Comparison of ENCODE assay signal across 17 cellular contexts in the genomic region with DNA sequence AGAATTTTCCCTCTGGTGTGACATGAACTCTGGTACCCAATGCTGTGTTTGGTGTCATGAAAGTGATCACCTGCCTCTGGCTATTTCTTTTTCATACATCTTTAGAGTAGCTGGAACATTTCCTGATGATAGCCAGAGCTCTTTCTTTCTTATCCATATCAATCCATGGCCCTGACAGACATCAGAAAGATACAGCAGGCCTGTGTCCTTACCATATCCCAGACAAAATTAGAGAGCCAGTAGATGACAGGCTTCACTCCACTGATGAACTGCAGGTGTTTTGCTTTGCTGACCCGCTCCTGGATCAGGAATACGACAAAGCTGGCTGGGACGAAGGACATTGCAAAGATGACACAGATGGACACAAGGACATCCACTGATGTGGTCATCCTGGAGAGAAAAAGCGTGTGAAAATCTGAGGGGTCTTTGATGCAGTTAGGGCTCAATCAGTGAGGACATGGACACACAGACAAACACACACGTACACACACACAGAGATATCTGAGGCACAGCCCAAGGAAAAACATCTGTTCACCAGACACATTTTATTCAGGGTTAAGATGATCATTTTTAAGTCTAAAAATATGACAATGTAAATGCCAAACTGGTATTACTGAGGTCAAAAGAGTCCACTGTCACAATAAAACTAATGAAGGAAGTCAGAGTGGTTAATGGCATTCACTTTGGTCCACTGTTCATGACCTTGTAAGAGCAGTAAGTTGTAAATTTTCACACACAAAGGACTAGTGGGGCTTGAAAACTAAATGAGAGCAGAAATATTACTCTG. TPM values are rescaled to one million over a fixed set of nuclear protein-coding genes. Genes with fewer than 3 reads are reported as not detected.
A peak's percentile ranks its signal among the peaks of the same experiment; 100 is the strongest.
DNase-seq lines count a peak whose midpoint lies in the region; ATAC-seq and TF ChIP-seq lines count a peak whose summit lies in the region.
"Had no signal": no experiment of that assay in that cellular context is flagged by ENCODE, and none has a peak within 500 bp of the region (broad histone marks: within the 10 kb centered on the region; RNA-seq: fewer than 3 reads in every experiment).

No MANE protein-coding gene starts in this region.

- 36 to 38% (median 37%) methylated on average over 5 of the region's 5 CpGs for WGBS in adrenal gland, 4 donors

- no peak for ATAC-seq in HG03095 (IDR thresholded peaks at IDR 0.05; ENCODE audit: unreplicated experiment)
- ATAC-seq: A549; CD8-positive, alpha-beta T cell; HepG2 had no signal

- H3K9me3 Mint-ChIP-seq in glutamatergic neuron (ENCODE audit: unreplicated experiment) = peaks cover 17% of the 10 kb centered on the region
- H3K9me3 Mint-ChIP-seq: CD14-positive monocyte; CD8-positive, alpha-beta T cell; H9 had no signal

- intact Hi-C loops in adrenal gland (cut with DNase I) = no loop called here

- TF ChIP-seq CTCF in adrenal gland (IDR thresholded peaks at IDR 0.05) (no peak), glutamatergic neuron (IDR thresholded peaks at IDR 0.05; ENCODE audit: partially characterized antibody, unreplicated experiment) (no peak), osteoblast (IDR thresholded peaks at IDR 0.05; ENCODE audit: extremely low read depth, low read depth, low read length) (no peak)

- peak overlapping the region in 4 of 5 donors; percentile 17 to 70 (median 44) for H3K27ac ChIP-seq in adrenal gland
- no peak overlapping the region for H3K27ac ChIP-seq in osteoblast (ENCODE audit: low read depth, low read length)
- H3K27ac ChIP-seq: A549 had no signal

- no peaks in the 10 kb centered on the region for H3K27me3 ChIP-seq in adrenal gland
- no peaks in the 10 kb centered on the region for H3K27me3 ChIP-seq in osteoblast (ENCODE audit: insufficient read depth, low read length)

- H3K9me3 ChIP-seq in adrenal gland (replicated peaks in 1 of 3) (no peaks in the 10 kb centered on the region), osteoblast (ENCODE audit: low read depth, low read length) (no peaks in the 10 kb centered on the region)
- H3K9me3 ChIP-seq: A549 had no signal

- DNase-seq in SK-N-DZ (ENCODE audit: low spot score) (peak; percentile 89), adrenal gland (no peak), glutamatergic neuron (no peak), osteoblast (ENCODE audit: insufficient read length, low spot score, missing footprints) (peak; percentile 36), NCI-H1417 (lab: John Stamatoyannopoulos, UW) (no peak)
- DNase-seq in activated CD8-positive, alpha-beta memory T cell treated with anti-CD3 and anti-CD28 coated beads for 24 hours = no peak
- DNase-seq: CD8-positive, alpha-beta T cell; COR-L47; DMS153; DMS79 treated with DMSO at 0.1 percent for 48 hours; EL; GOT3; H9 had no signal

- H2AFZ ChIP-seq in osteoblast (ENCODE audit: low read length) = no peak overlapping the region

- no peak overlapping the region for H3K4me2 ChIP-seq in osteoblast (ENCODE audit: insufficient read depth, low read length)
- H3K4me2 ChIP-seq: A549 had no signal

- H3K79me2 ChIP-seq in osteoblast (ENCODE audit: insufficient read depth, low read length) = no peaks in the 10 kb centered on the region

- peaks cover 4% of the 10 kb centered on the region for H3K36me3 Mint-ChIP-seq in glutamatergic neuron (ENCODE audit: unreplicated experiment)

- H3K36me3 ChIP-seq in adrenal gland (replicated peaks in 1 of 2) (peaks cover 0 to 96% of the 10 kb centered on the region in 2 donors), osteoblast (ENCODE audit: insufficient read depth, low read length) (peaks cover 36% of the 10 kb centered on the region)

- no peak overlapping the region for H3K4me3 ChIP-seq in adrenal gland
- no peak overlapping the region for H3K4me3 ChIP-seq in osteoblast (ENCODE audit: insufficient read depth, low read length)
- H3K4me3 ChIP-seq: A549 had no signal

- H3K4me1 ChIP-seq in adrenal gland (replicated peaks in 1 of 2) (peaks cover 0 to 74% of the 10 kb centered on the region in 2 donors), osteoblast (ENCODE audit: insufficient read depth, low read length) (no peaks in the 10 kb centered on the region)
- H3K4me1 ChIP-seq: A549 had no signal

- no peaks in the 10 kb centered on the region for H3K4me1 Mint-ChIP-seq in glutamatergic neuron (ENCODE audit: low read depth, unreplicated experiment)
- H3K4me1 Mint-ChIP-seq: H9 had no signal

- H4K20me1 ChIP-seq in osteoblast (ENCODE audit: insufficient read depth, low read length) = no peaks in the 10 kb centered on the region

- H3K27me3 Mint-ChIP-seq in glutamatergic neuron (ENCODE audit: unreplicated experiment) = peaks cover 5% of the 10 kb centered on the region

- H3K4me3 Mint-ChIP-seq in glutamatergic neuron (ENCODE audit: unreplicated experiment) = no peak overlapping the region
- H3K4me3 Mint-ChIP-seq: CD14-positive monocyte; CD8-positive, alpha-beta T cell; H9 had no signal

- H3K27ac Mint-ChIP-seq in glutamatergic neuron (ENCODE audit: unreplicated experiment) = peak overlapping the region; percentile 7
- H3K27ac Mint-ChIP-seq: CD8-positive, alpha-beta T cell; H9 had no signal

- TF ChIP-seq POLR2A in adrenal gland (IDR thresholded peaks at IDR 0.05) = no peak

RNA-seq across cellular contexts. Expression of a gene that starts 34.5 kb away (rescaled TPM):
- polyA plus RNA-seq in SK-N-DZ (2014; cell fraction: cytosol; rRNA removed) = 4.9 and 5.1 TPM in 2 replicates
- polyA plus RNA-seq in SK-N-DZ (2014; cell fraction: nucleus; rRNA removed) = 1.4 and 4.4 TPM in 2 replicates
- total RNA-seq in adrenal gland (10 to 100 TPM in 5 of 8 donors, 1 to 10 TPM in 3; 8.1 to 28.2 (median 12.5) TPM), glutamatergic neuron (ENCODE audit: unreplicated experiment) (2.8 TPM), osteoblast (2.1 and 2.5 TPM in 2 replicates)
- 10 to 100 TPM in 2 of 3 donors, 1 to 10 TPM in 1; 8.5 to 36.5 (median 14.0) TPM for polyA plus RNA-seq in adrenal gland

RNA-seq across cellular contexts. Expression of a gene that starts 50.9 kb away (rescaled TPM):
- 38.6 and 45.2 TPM in 2 replicates for polyA plus RNA-seq in SK-N-DZ (2014; cell fraction: cytosol; rRNA removed)
- polyA plus RNA-seq in SK-N-DZ (2014; cell fraction: nucleus; rRNA removed) = 29.9 and 38.3 TPM in 2 replicates
- 10 to 100 TPM; 32.3 to 76.9 (median 43.7) TPM for total RNA-seq in adrenal gland
- polyA plus RNA-seq in adrenal gland = 10 to 100 TPM; 18.3 to 49.2 (median 34.1) TPM
- total RNA-seq in glutamatergic neuron (ENCODE audit: unreplicated experiment) = 28.0 TPM
- 42.7 and 43.9 TPM in 2 replicates for total RNA-seq in osteoblast

Comparison
In these comparisons a context has a peak if more than half of its experiments do, and no peak if none do; other contexts are left out.
1. DNase-seq: peak in SK-N-DZ (single experiment) and osteoblast (single experiment); none in adrenal gland (0 of 7), glutamatergic neuron (single experiment), NCI-H1417 (0 of 3) and activated CD8-positive, alpha-beta memory T cell treated with anti-CD3 and anti-CD28 coated beads for 24 hours (single experiment).